In genomic region chr12:82740129-82741000, GRCh38 we compare ENCODE assay signal across 14 cellular contexts. TPM values are rescaled to one million over a fixed set of nuclear protein-coding genes. Genes with fewer than 3 reads are reported as not detected.
DNase-seq lines count a peak whose midpoint lies in the region; ATAC-seq and TF ChIP-seq lines count a peak whose summit lies in the region.
"Had no signal": no experiment of that assay in that cellular context is flagged by ENCODE, and none has a peak within 500 bp of the region (broad histone marks: within the 10 kb centered on the region; RNA-seq: fewer than 3 reads in every experiment).

No MANE protein-coding gene starts in this region.

- TF ChIP-seq POLR2A in heart left ventricle (IDR thresholded peaks at IDR 0.05) = no peak
- TF ChIP-seq POLR2A in vagina (IDR thresholded peaks at IDR 0.05) = no peak

- 86 to 93% (median 92%) methylated on average over 7 of the region's 7 CpGs for WGBS in heart left ventricle, 4 donors

- H3K27ac Mint-ChIP-seq in activated CD8-positive, alpha-beta T cell treated with anti-CD3 and anti-CD28 coated beads, Interleukin-2, amount 10 ng/mL, durations not matched to agents 7 days and 5 days = no peak overlapping the region
- H3K27ac Mint-ChIP-seq: activated CD8-positive, alpha-beta memory T cell treated with anti-CD3 and anti-CD28 coated beads, Interleukin-2, amount 10 ng/mL, durations not matched to agents 7 days and 5 days had no signal

- H3K4me3 ChIP-seq in heart left ventricle (no peak overlapping the region), right atrium auricular region (no peak overlapping the region), vagina (no peak overlapping the region)
- H3K4me3 ChIP-seq: BLaER1, SJCRH30 had no signal

- peak in 3 of 4 donors; percentile 22 to 69 (median 37) for ATAC-seq in heart left ventricle
- no peak for ATAC-seq in activated CD8-positive, alpha-beta T cell treated with anti-CD3 and anti-CD28 coated beads, Interleukin-2, amount 10 ng/mL, durations not matched to agents 7 days and 5 days
- ATAC-seq in HG03095 (IDR thresholded peaks at IDR 0.05; ENCODE audit: unreplicated experiment) = no peak
- ATAC-seq: activated CD8-positive, alpha-beta memory T cell treated with anti-CD3 and anti-CD28 coated beads, Interleukin-2, amount 10 ng/mL, durations not matched to agents 7 days and 5 days had no signal

- H3K4me1 ChIP-seq in heart left ventricle (no peaks in the 10 kb centered on the region), right atrium auricular region (no peaks in the 10 kb centered on the region), vagina (peaks cover 10% of the 10 kb centered on the region)
- H3K4me1 ChIP-seq: BLaER1, SJCRH30 had no signal

- H3K9me3 Mint-ChIP-seq in activated CD8-positive, alpha-beta T cell treated with anti-CD3 and anti-CD28 coated beads, Interleukin-2, amount 10 ng/mL, durations not matched to agents 7 days and 5 days (ENCODE audit: insufficient read depth) = no peaks in the 10 kb centered on the region
- H3K9me3 Mint-ChIP-seq: central memory CD8-positive, alpha-beta T cell had no signal

- no peaks in the 10 kb centered on the region for H3K27me3 Mint-ChIP-seq in activated CD8-positive, alpha-beta T cell treated with anti-CD3 and anti-CD28 coated beads, Interleukin-2, amount 10 ng/mL, durations not matched to agents 7 days and 5 days (ENCODE audit: low read depth)
- H3K27me3 Mint-ChIP-seq: activated CD8-positive, alpha-beta memory T cell treated with anti-CD3 and anti-CD28 coated beads, Interleukin-2, amount 10 ng/mL, durations not matched to agents 7 days and 5 days; central memory CD8-positive, alpha-beta T cell had no signal

- H3K36me3 ChIP-seq in heart left ventricle = no peaks in the 10 kb centered on the region
- no peaks in the 10 kb centered on the region for H3K36me3 ChIP-seq in right atrium auricular region
- H3K36me3 ChIP-seq in vagina = no peaks in the 10 kb centered on the region
- H3K36me3 ChIP-seq: BLaER1, SJCRH30 had no signal

- H3K27ac ChIP-seq in heart left ventricle (no peak overlapping the region), right atrium auricular region (peak overlapping the region in 1 of 2 donors; percentile 5), vagina (peak overlapping the region; percentile 45)
- H3K27ac ChIP-seq: BLaER1, SJCRH30 had no signal

- in situ Hi-C loops in SK-MEL-5 (cut with HindIII; ENCODE audit: low pct_unique_long_range_greater_than_20kb, low sequenced_read_pairs) = no loop called here

- intact Hi-C loops in heart left ventricle (cut with DNase I) = no loop called here
- intact Hi-C loops in vagina (cut with DNase I) = no loop called here

- H3K36me3 Mint-ChIP-seq in activated CD8-positive, alpha-beta T cell treated with anti-CD3 and anti-CD28 coated beads, Interleukin-2, amount 10 ng/mL, durations not matched to agents 7 days and 5 days (ENCODE audit: low read depth) = no peaks in the 10 kb centered on the region

- H3K9me3 ChIP-seq in heart left ventricle (no peaks in the 10 kb centered on the region), right atrium auricular region (no peaks in the 10 kb centered on the region), vagina (no peaks in the 10 kb centered on the region)
- H3K9me3 ChIP-seq: BLaER1, SJCRH30 had no signal

- H3K4me3 Mint-ChIP-seq in activated CD8-positive, alpha-beta T cell treated with anti-CD3 and anti-CD28 coated beads, Interleukin-2, amount 10 ng/mL, durations not matched to agents 7 days and 5 days = no peak overlapping the region
- H3K4me3 Mint-ChIP-seq: activated CD8-positive, alpha-beta memory T cell treated with anti-CD3 and anti-CD28 coated beads, Interleukin-2, amount 10 ng/mL, durations not matched to agents 7 days and 5 days; central memory CD8-positive, alpha-beta T cell had no signal

- POLR2A ChIA-PET in activated CD8-positive, alpha-beta T cell treated with anti-CD3 and anti-CD28 coated beads, Interleukin-2, amount 10 ng/mL, durations not matched to agents 7 days and 5 days (lab: Charles Lee) = no interaction called here

- H3K4me1 Mint-ChIP-seq in activated CD8-positive, alpha-beta T cell treated with anti-CD3 and anti-CD28 coated beads, Interleukin-2, amount 10 ng/mL, durations not matched to agents 7 days and 5 days (ENCODE audit: low read depth) = no peaks in the 10 kb centered on the region
- H3K4me1 Mint-ChIP-seq: activated CD8-positive, alpha-beta memory T cell treated with anti-CD3 and anti-CD28 coated beads, Interleukin-2, amount 10 ng/mL, durations not matched to agents 7 days and 5 days; central memory CD8-positive, alpha-beta T cell had no signal

- H3K27me3 ChIP-seq in heart left ventricle = no peaks in the 10 kb centered on the region
- no peaks in the 10 kb centered on the region for H3K27me3 ChIP-seq in right atrium auricular region
- H3K27me3 ChIP-seq in vagina = no peaks in the 10 kb centered on the region
- H3K27me3 ChIP-seq: BLaER1, SJCRH30 had no signal

- CTCF ChIA-PET in activated CD8-positive, alpha-beta T cell treated with anti-CD3 and anti-CD28 coated beads, Interleukin-2, amount 10 ng/mL, durations not matched to agents 7 days and 5 days (lab: Charles Lee) = no interaction called here

- DNase-seq in heart left ventricle (no peak), right atrium auricular region (ENCODE audit: low spot score) (no peak), SK-MEL-5 (ENCODE audit: low read depth, low spot score) (peak; percentile 34), fibroblast of the conjunctiva (ENCODE audit: low read depth) (peak; percentile 51), vagina (ENCODE audit: extremely low spot score in 2 of 2) (no peak), cortex of kidney (lab: John Stamatoyannopoulos, UW) (no peak)
- no peak for DNase-seq in activated CD8-positive, alpha-beta T cell treated with anti-CD3 and anti-CD28 coated beads, Interleukin-2, amount 10 ng/mL, durations not matched to agents 7 days and 5 days
- DNase-seq: activated CD8-positive, alpha-beta memory T cell treated with anti-CD3 and anti-CD28 coated beads, Interleukin-2, amount 10 ng/mL, durations not matched to agents 7 days and 5 days; NCI-H2081 treated with DMSO at 0.1 percent for 48 hours; nucleus accumbens; SJCRH30 had no signal

- TF ChIP-seq CTCF in heart left ventricle (IDR thresholded peaks at IDR 0.05) = no peak
- no peak for TF ChIP-seq CTCF in right atrium auricular region (IDR thresholded peaks at IDR 0.05)
- no peak for TF ChIP-seq CTCF in vagina (IDR thresholded peaks at IDR 0.05)

RNA-seq across cellular contexts. Expression of gene TMTC2, which starts 53.7 kb away (rescaled TPM):
- total RNA-seq in heart left ventricle = 1 to 10 TPM; 2.6 to 5.7 (median 3.4) TPM
- polyA plus RNA-seq in heart left ventricle = 1 to 10 TPM; 1.1 to 2.5 TPM
- 1 to 10 TPM; 2.9 to 3.2 TPM for total RNA-seq in right atrium auricular region
- total RNA-seq in SK-MEL-5 (2014; rRNA removed; shearing (Covaris generic)) = 17.3 and 17.8 TPM in 2 replicates
- polyA plus RNA-seq in SK-MEL-5 (2015; cell fraction: cytosol; rRNA removed) = 36.6 and 46.4 TPM in 2 replicates
- 64.9 and 99.8 TPM in 2 replicates for polyA plus RNA-seq in SK-MEL-5 (2015; cell fraction: nucleus; rRNA removed)
- total RNA-seq in vagina = 15.5 TPM
- 1 to 10 TPM; 1.3 to 1.9 TPM for total RNA-seq in activated CD8-positive, alpha-beta T cell treated with anti-CD3 and anti-CD28 coated beads, Interleukin-2, amount 10 ng/mL, durations not matched to agents 7 days and 5 days

Comparison
In these comparisons a context has a peak if more than half of its experiments do, and no peak if none do; other contexts are left out.
1. ATAC-seq: peak in heart left ventricle (3 of 4); none in activated CD8-positive, alpha-beta T cell treated with anti-CD3 and anti-CD28 coated beads, Interleukin-2, amount 10 ng/mL, durations not matched to agents 7 days and 5 days (single experiment) and HG03095 (single experiment).
2. DNase-seq: peak in SK-MEL-5 (single experiment) and fibroblast of the conjunctiva (single experiment); none in heart left ventricle (0 of 5), right atrium auricular region (single experiment), vagina (0 of 2), activated CD8-positive, alpha-beta T cell treated with anti-CD3 and anti-CD28 coated beads, Interleukin-2, amount 10 ng/mL, durations not matched to agents 7 days and 5 days (single experiment) and cortex of kidney (single experiment).